8 cellular contexts compared by ENCODE assay signal in the genomic region with DNA sequence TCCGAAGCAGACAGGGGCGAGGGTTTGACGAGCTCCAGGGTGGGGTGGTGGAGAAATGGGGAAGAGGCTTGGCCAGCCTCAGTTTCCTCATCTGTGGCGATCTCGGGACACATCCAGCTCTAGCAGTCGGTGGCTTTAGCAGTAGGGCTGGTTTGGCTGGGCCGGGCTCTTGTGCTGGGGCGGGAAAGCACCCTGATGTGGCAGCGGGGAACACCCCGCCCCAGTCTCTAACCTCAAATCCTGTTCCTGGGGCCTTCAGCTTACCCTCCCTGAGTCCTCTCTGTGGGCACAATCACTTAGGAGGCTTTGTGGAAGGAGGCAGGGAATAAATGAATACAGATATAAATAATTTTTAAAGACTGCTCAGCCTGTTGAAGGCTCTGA. TPM values are rescaled to one million over a fixed set of nuclear protein-coding genes. Genes with fewer than 3 reads are reported as not detected.
A peak's percentile ranks its signal among the peaks of the same experiment; 100 is the strongest.
DNase-seq lines count a peak whose midpoint lies in the region; ATAC-seq and TF ChIP-seq lines count a peak whose summit lies in the region.

No MANE protein-coding gene starts in this region.

- TF ChIP-seq CTCF in GM10266 (IDR thresholded peaks at IDR 0.05; ENCODE audit: control insufficient read depth, insufficient read depth, low read depth, missing control alignments) (no peak), sigmoid colon (IDR thresholded peaks at IDR 0.05) (no peak)

- DNase-seq in GM10266 (ENCODE audit: extremely low spot score) (peak; percentile 78), HEK293T (ENCODE audit: extremely low spot score) (peak; percentile 17), OCI-M1 (lab: John Stamatoyannopoulos, UW) (peak; percentile 47), Right ventricle myocardium superior (peak; percentile 62), sigmoid colon (no peak), islet precursor cell (no peak), NCI-H2227 (lab: John Stamatoyannopoulos, UW; ENCODE audit: unreplicated experiment) (no peak)
- DNase-seq in activated effector memory CD4-positive, alpha-beta T cell treated with anti-CD3 and anti-CD28 coated beads, Interleukin-2, amount 50 U/mL, for 16 hours: peak; percentile 91

- CTCF ChIA-PET in HEK293T (lab: Yijun Ruan, JAX): interaction anchor here (0.6 kb wide), 1 partner anchor 156 kb away, joined by 3 read pairs; no protein-coding TSS in a partner anchor

- no peaks in the 10 kb centered on the region for H3K36me3 ChIP-seq in sigmoid colon

- 0 to 3% methylated on average over 10 of the region's 10 CpGs for WGBS in sigmoid colon, 2 donors

- H3K9me3 ChIP-seq in sigmoid colon: no peaks in the 10 kb centered on the region

- no peaks in the 10 kb centered on the region for H3K27me3 ChIP-seq in sigmoid colon

- peak overlapping the region; percentile 72 to 93 (median 88) for H3K4me3 ChIP-seq in sigmoid colon

- H3K4me1 ChIP-seq in sigmoid colon: peaks cover 0 to 30% (median 23%) of the 10 kb centered on the region in 4 donors

- no peak for TF ChIP-seq POLR2A in sigmoid colon (IDR thresholded peaks at IDR 0.05)

- H3K27ac ChIP-seq in sigmoid colon: peak overlapping the region; percentile 83 to 93 (median 92)

- POLR2A ChIA-PET in HEK293T (lab: Yijun Ruan, JAX): no interaction called here

- TF ChIP-seq EP300 in sigmoid colon (IDR thresholded peaks at IDR 0.05): no peak

- intact Hi-C loops in Right ventricle myocardium superior (cut with DNase I) (no loop called here), sigmoid colon (cut with DNase I) (no loop called here)

- peak; percentile 17 for ATAC-seq in Right ventricle myocardium superior (ENCODE audit: poor library complexity)

TF ChIP-seq in HEK293T, 16 proteins besides CTCF, POLR2A, EP300 and RAD21:
- TF ChIP-seq ELF4 (IDR thresholded peaks at IDR 0.05) (no peak), CTBP1 (IDR thresholded peaks at IDR 0.05; ENCODE audit: borderline replicate concordance) (no peak), FOXM1 (IDR thresholded peaks at IDR 0.05; ENCODE audit: borderline replicate concordance) (no peak), ARNT (IDR thresholded peaks at IDR 0.05) (no peak), SUZ12 (IDR thresholded peaks at IDR 0.05) (no peak), L3MBTL2 (conservative IDR thresholded peaks at IDR 0.05) (no peak), TARDBP (IDR thresholded peaks at IDR 0.05) (no peak), ZNF384 (IDR thresholded peaks at IDR 0.05) (no peak), BHLHE40 (IDR thresholded peaks at IDR 0.05; ENCODE audit: borderline replicate concordance) (no peak), FOXK2 (IDR thresholded peaks at IDR 0.05) (no peak)
TF ChIP-seq in HEK293T: peak in this region for 0.

RNA-seq across cellular contexts. Expression of gene TTC7A, which starts 1.1 kb away (rescaled TPM):
- 9.2 TPM for total RNA-seq in Right ventricle myocardium superior
- 10 to 100 TPM; 11.7 to 21.9 (median 14.8) TPM for total RNA-seq in sigmoid colon
- 10 to 100 TPM; 18.6 to 29.4 (median 20.1) TPM for polyA plus RNA-seq in sigmoid colon

RNA-seq across cellular contexts. Expression of gene MCFD2, which starts 26.5 kb away (rescaled TPM):
- total RNA-seq in Right ventricle myocardium superior (57.1 TPM), sigmoid colon (10 to 100 TPM; 50.1 to 75.7 (median 68.6) TPM)
- polyA plus RNA-seq in sigmoid colon: 10 to 100 TPM; 13.4 to 31.6 (median 15.6) TPM

Comparison
In these comparisons a context has a peak if more than half of its experiments do, and no peak if none do; other contexts are left out.
1. DNase-seq: peak in GM10266 (single experiment), HEK293T (single experiment), OCI-M1 (single experiment), activated effector memory CD4-positive, alpha-beta T cell treated with anti-CD3 and anti-CD28 coated beads, Interleukin-2, amount 50 U/mL, for 16 hours (single experiment) and Right ventricle myocardium superior (single experiment); none in sigmoid colon (single experiment), islet precursor cell (single experiment) and NCI-H2227 (single experiment).